22 cellular contexts compared by ENCODE assay signal in genomic region chr6:122151768-122152167, GRCh38.
"Had no signal": no experiment of that assay in that cellular context is flagged by ENCODE, and none has a peak within 500 bp of the region (broad histone marks: within the 10 kb centered on the region; RNA-seq: fewer than 3 reads in every experiment).

No MANE protein-coding gene starts in this region.

- H3K36me3 ChIP-seq: esophagus squamous epithelium, gastrocnemius medialis, heart left ventricle, lower lobe of right lung had no signal

- H3K27me3 ChIP-seq: dorsolateral prefrontal cortex, esophagus squamous epithelium, gastrocnemius medialis, heart left ventricle, hepatocyte had no signal

- H3K4me3 ChIP-seq: coronary artery, dorsolateral prefrontal cortex, esophagus squamous epithelium, gastrocnemius medialis, heart left ventricle, hepatocyte, lower lobe of right lung, mucosa of descending colon had no signal

- H3K4me1 ChIP-seq: esophagus squamous epithelium, gastrocnemius medialis had no signal

- ATAC-seq: gastrocnemius medialis, heart left ventricle, left colon, left ventricle myocardium superior, mucosa of descending colon had no signal

- DNase-seq: dermis blood vessel endothelial cell; dorsolateral prefrontal cortex; effector CD4-positive, alpha-beta T cell; effector memory CD4-positive, alpha-beta T cell; esophagus squamous epithelium; foreskin fibroblast; foreskin melanocyte; gastrocnemius medialis; heart left ventricle; hypothalamus; immature natural killer cell; islet precursor cell; kidney; kidney glomerular epithelial cell; left colon; left ventricle myocardium superior; lower lobe of right lung; mesenchymal stem cell; mucosa of descending colon; naive B cell had no signal

- H3K27ac ChIP-seq: coronary artery, dorsolateral prefrontal cortex, esophagus squamous epithelium, gastrocnemius medialis, hepatocyte, lower lobe of right lung had no signal

- H3K9me3 ChIP-seq: esophagus squamous epithelium, gastrocnemius medialis, heart left ventricle, lower lobe of right lung, mucosa of descending colon had no signal
